ENCODE assay signal across 15 cellular contexts in the genomic region with DNA sequence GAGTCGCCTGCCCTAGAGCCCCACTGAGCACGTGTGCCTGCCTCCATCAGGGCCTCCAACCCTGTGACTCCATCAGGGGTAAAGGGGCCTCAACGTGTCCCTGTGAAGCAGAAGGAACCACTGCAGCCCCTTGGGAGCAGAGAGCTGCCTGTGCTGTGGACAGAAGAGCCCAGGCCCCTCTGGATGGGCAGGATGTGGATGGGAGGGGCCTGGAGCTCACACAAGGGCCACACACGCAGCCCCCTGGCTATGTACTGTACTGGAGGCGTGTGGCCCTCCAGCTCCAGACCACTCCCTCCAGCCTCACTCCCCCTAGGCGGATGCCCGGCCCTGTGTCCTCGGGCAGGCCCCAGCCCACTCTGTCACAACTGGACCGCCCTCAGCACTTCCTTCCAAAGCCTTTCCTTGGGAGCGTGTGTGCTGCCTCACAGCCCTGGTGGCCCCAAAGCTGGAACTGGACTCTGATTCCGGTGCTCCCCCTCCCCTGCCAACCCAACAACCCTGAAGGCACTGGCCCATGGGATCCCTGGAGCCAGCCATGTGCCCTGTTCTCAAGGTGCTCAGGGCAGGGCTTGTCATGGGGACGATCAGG.
DNase-seq lines count a peak whose midpoint lies in the region; ATAC-seq, FAIRE-seq and TF ChIP-seq lines count a peak whose summit lies in the region.
"Had no signal": no experiment of that assay in that cellular context is flagged by ENCODE, and none has a peak within 500 bp of the region (broad histone marks: within the 10 kb centered on the region; RNA-seq: fewer than 3 reads in every experiment).

No MANE protein-coding gene starts in this region.

- H2AFZ ChIP-seq in HepG2 (ENCODE audit: low read length), result no peak overlapping the region
- H2AFZ ChIP-seq: GM23248 had no signal

- in situ Hi-C loops in HepG2 (cut with HindIII; ENCODE audit: extremely low pct_ligation_motif_present, low pct_unique_long_range_greater_than_20kb), result no loop called here

- no peaks in the 10 kb centered on the region for H4K20me1 ChIP-seq in HepG2 (ENCODE audit: insufficient read depth, low read length)

- CTCF ChIA-PET in HepG2 (lab: Yijun Ruan, JAX; ENCODE audit: low intra/inter-chr PET ratio, low total read pairs), result no interaction called here
- CTCF ChIA-PET in RWPE1 (lab: Yijun Ruan, JAX), result interaction anchor here (0.7 kb wide), 1 partner anchor 48 kb away, joined by 3 read pairs; no protein-coding TSS in a partner anchor

- intact Hi-C loops in Right ventricle myocardium inferior (cut with DNase I), result no loop called here
- intact Hi-C loops in HepG2 (cut with micrococcal nuclease; ENCODE audit: unreplicated experiment), result no loop called here
- intact Hi-C loops in posterior vena cava (cut with DNase I), result no loop called here

- TF ChIP-seq EP300 in HepG2 (IDR thresholded peaks at IDR 0.05; ENCODE audit: low read depth in 2 of 2, low read length in 2 of 2) (no peak), HepG2 (CRISPR knock-in tag; IDR thresholded peaks at IDR 0.05; ENCODE audit: borderline replicate concordance) (no peak)

- H3K27ac ChIP-seq in right atrium auricular region (no peak overlapping the region), HepG2 (ENCODE audit: extremely low read length, insufficient read depth, low read length) (no peak overlapping the region), RWPE1 (no peak overlapping the region)
- H3K27ac ChIP-seq: 22Rv1, GM23248 had no signal

- H3K27me3 ChIP-seq in right atrium auricular region (no peaks in the 10 kb centered on the region), HepG2 (ENCODE audit: control insufficient read depth in 1 of 2, insufficient read depth in 2 of 2, low read length in 2 of 2) (peaks cover 3 to 18% of the 10 kb centered on the region in 2 experiments; a peak in 3 of 5 replicates)

- H3K4me3 ChIP-seq in right atrium auricular region (no peak overlapping the region), HepG2 (replicated peaks in 1 of 3; ENCODE audit: insufficient read depth in 1 of 3, low read depth in 2 of 3, low read length in 3 of 3) (no peak overlapping the region), foreskin fibroblast (ENCODE audit: low read depth in 1 of 2, low read length in 2 of 2) (no peak overlapping the region)
- H3K4me3 ChIP-seq: GM23248, K562 had no signal

- TF ChIP-seq POLR2A in HepG2 (IDR thresholded peaks at IDR 0.05; ENCODE audit: insufficient read depth in 1 of 2, low read depth in 2 of 2, low read length in 2 of 2), result no peak

- DNase-seq in Right ventricle myocardium inferior (ENCODE audit: missing footprints) (peak; percentile 56), right atrium auricular region (ENCODE audit: low spot score) (no peak), HepG2 (ENCODE audit: low spot score) (no peak), posterior vena cava (ENCODE audit: low spot score) (peak; percentile 66), foreskin fibroblast (no peak), RWPE1 (ENCODE audit: low spot score) (no peak)
- DNase-seq: CD4-positive, CD25-positive, alpha-beta regulatory T cell; DMS53; GF-D8; GM23248; H9 had no signal

- no peaks in the 10 kb centered on the region for H3K36me3 ChIP-seq in right atrium auricular region
- no peaks in the 10 kb centered on the region for H3K36me3 ChIP-seq in HepG2 (replicated peaks in 1 of 2; ENCODE audit: control insufficient read depth in 1 of 2, insufficient read depth in 2 of 2, low read length in 2 of 2)

- no peak for TF ChIP-seq RAD21 in HepG2 (CRISPR knock-in tag; IDR thresholded peaks at IDR 0.05)

- H3K9me3 ChIP-seq in right atrium auricular region, result no peaks in the 10 kb centered on the region
- H3K9me3 ChIP-seq in HepG2 (ENCODE audit: low read length), result no peaks in the 10 kb centered on the region

- H3K9ac ChIP-seq in HepG2 (ENCODE audit: insufficient read depth, low read depth, low read length), result no peak overlapping the region
- H3K9ac ChIP-seq: GM23248 had no signal

- no peak for FAIRE-seq in HepG2 (lab: Jason Lieb, UNC)
- FAIRE-seq: HTR-8/SVneo, K562 had no signal

- TF ChIP-seq CTCF in right atrium auricular region (IDR thresholded peaks at IDR 0.05), result no peak
- no peak for TF ChIP-seq CTCF in HepG2 (CRISPR knock-in tag; IDR thresholded peaks at IDR 0.05)
- TF ChIP-seq CTCF in foreskin fibroblast (IDR thresholded peaks at IDR 0.05; ENCODE audit: low read depth, low read length), result no peak
- no peak for TF ChIP-seq CTCF in RWPE1 (conservative IDR thresholded peaks at IDR 0.05; ENCODE audit: low read depth)

- no peaks in the 10 kb centered on the region for H3K79me2 ChIP-seq in HepG2 (ENCODE audit: insufficient read depth, low read length)

- BruUV-seq in HepG2 (replicated peaks; lab: Mats Ljungman, UMichigan), result no TSS peak

- POLR2A ChIA-PET in HepG2 (lab: Yijun Ruan, JAX) (no interaction called here), RWPE1 (lab: Yijun Ruan, JAX; ENCODE audit: low non-redundant PET) (no interaction called here)

- no peak for ATAC-seq in Right ventricle myocardium inferior
- ATAC-seq in HepG2, result no peak
- ATAC-seq in GM21717 (IDR thresholded peaks at IDR 0.05; ENCODE audit: unreplicated experiment), result no peak
- ATAC-seq: K562 had no signal

- H3K4me1 ChIP-seq in right atrium auricular region (no peaks in the 10 kb centered on the region), HepG2 (ENCODE audit: insufficient read depth, low read length) (no peaks in the 10 kb centered on the region)

- H3K4me2 ChIP-seq in HepG2 (ENCODE audit: low read depth, low read length), result no peak overlapping the region

- 30% methylated on average over 2 of the region's 12 CpGs for WGBS in HepG2 (ENCODE audit: low lambda C conversion rate)

TF ChIP-seq in HepG2, 621 proteins besides CTCF, POLR2A, EP300 and RAD21:
- TF ChIP-seq MNT (IDR thresholded peaks at IDR 0.05) (0 out of 2 replicates have a peak, but pooled peaks have one; percentile 10), DMAP1 (CRISPR knock-in tag; IDR thresholded peaks at IDR 0.05) (no peak)

Comparison
In these comparisons a context has a peak if more than half of its experiments do, and no peak if none do; other contexts are left out.
1. DNase-seq: peak in Right ventricle myocardium inferior (single experiment) and posterior vena cava (single experiment); none in right atrium auricular region (single experiment), HepG2 (single experiment), foreskin fibroblast (0 of 2) and RWPE1 (single experiment).